ENCODE assay signal across 1 cellular context in genomic region chr6:131063028-131063763, GRCh38.
A peak's percentile ranks its signal among the peaks of the same experiment; 100 is the strongest.
TF ChIP-seq lines count a peak whose summit lies in the region.

EPB41L2 (minus strand) TSS chr6:131063245; CDS start chr6:130956485, 106,760 bp downstream.

TF ChIP-seq in K562, 482 proteins besides CTCF, POLR2A, EP300 and RAD21 (continued from another document):
- TF ChIP-seq, protein P1, sequence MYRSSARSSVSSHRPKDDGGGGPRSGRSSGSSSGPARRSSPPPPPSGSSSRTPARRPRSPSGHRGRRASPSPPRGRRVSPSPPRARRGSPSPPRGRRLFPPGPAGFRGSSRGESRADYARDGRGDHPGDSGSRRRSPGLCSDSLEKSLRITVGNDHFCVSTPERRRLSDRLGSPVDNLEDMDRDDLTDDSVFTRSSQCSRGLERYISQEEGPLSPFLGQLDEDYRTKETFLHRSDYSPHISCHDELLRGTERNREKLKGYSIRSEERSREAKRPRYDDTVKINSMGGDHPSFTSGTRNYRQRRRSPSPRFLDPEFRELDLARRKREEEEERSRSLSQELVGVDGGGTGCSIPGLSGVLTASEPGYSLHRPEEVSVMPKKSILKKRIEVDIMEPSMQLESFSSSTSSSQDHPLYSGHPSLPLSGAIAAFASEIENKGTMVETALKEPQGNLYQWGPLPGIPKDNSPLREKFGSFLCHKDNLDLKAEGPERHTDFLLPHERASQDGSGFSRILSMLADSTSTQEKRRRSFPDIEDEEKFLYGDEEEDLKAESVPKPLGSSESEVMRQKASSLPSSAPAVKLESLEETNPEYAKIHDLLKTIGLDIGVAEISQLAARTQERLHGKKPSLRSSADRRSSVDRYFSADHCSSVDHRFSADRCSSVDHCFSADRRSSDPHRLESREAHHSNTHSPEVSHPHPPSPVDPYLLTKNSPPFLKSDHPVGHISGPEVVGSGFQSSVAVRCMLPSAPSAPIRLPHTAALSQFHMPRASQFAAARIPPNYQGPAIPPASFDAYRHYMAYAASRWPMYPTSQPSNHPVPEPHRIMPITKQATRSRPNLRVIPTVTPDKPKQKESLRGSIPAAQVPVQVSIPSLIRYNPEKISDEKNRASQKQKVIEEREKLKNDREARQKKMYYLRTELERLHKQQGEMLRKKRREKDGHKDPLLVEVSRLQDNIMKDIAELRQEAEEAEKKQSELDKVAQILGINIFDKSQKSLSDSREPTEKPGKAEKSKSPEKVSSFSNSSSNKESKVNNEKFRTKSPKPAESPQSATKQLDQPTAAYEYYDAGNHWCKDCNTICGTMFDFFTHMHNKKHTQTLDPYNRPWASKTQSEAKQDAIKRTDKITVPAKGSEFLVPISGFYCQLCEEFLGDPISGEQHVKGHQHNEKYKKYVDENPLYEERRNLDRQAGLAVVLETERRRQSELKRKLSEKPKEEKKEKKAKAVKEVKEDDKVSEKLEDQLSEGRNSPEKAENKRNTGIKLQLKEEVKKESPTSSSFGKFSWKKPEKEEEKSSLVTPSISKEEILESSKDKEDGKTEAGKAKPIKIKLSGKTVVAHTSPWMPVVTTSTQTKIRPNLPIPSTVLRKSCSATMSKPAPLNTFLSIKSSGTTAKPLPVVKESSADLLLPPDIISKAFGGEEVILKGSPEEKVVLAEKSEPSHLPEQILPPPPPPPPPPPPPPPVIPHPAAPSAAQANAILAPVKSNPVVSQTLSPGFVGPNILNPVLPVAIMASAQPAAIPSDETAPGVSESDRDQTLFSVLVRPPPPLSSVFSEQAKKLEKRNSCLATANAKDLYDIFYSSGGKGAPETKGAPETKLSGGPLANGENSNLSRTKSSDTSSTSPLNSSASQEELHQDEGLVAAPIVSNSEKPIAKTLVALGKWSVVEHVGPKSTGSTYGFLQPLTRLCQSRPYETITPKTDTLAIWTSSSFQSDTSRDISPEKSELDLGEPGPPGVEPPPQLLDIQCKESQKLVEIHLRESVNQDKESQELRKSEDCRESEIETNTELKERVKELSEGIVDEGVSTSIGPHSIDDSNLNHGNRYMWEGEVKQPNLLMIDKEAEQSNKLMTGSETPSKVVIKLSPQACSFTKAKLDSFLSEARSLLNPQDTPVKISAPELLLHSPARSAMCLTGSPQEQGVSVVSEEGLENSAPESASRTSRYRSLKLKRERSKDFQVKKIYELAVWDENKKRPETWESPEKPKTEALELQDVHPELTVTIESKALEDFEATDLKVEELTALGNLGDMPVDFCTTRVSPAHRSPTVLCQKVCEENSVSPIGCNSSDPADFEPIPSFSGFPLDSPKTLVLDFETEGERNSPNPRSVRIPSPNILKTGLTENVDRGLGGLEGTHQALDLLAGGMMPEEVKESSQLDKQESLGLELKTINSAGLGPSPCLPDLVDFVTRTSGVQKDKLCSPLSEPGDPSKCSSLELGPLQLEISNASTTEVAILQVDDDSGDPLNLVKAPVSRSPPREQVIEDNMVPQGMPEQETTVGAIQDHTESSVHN (IDR thresholded peaks at IDR 0.05; ENCODE audit: borderline replicate concordance in 1 of 2, low read depth in 1 of 2), result no peak
- TF ChIP-seq MTA2 (IDR thresholded peaks at IDR 0.05; ENCODE audit: low read depth) (no peak), CXXC5 (CRISPR knock-in tag; IDR thresholded peaks at IDR 0.05) (peak; percentile 59), MTA3 (IDR thresholded peaks at IDR 0.05; ENCODE audit: borderline replicate concordance) (no peak), CAMTA2 (CRISPR knock-in tag; conservative IDR thresholded peaks at IDR 0.05) (no peak), GTF2A2 (tag; IDR thresholded peaks at IDR 0.05) (no peak)
TF ChIP-seq in K562: peak in this region for 29.
